In the genomic region with DNA sequence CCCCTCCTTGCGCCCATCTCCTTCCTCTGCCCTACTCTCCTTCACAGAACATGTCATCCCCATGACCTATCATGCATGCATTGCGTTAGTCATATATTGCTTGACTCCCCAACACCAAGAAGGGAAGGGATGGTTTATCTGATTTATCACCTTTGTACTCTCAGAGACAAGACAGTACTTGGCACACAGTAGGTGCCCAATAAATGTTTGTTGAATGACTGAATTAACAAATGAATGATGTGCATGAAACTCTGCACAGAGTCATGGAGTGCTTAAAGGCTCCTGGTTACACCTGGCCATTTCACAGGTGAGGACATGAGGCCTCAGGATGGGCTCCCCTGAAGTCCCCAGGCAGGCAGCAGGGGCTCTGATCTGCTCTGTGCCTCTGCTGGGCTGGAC, we compare ENCODE assay signal across 13 cellular contexts. TPM values are rescaled to one million over a fixed set of nuclear protein-coding genes. Genes with fewer than 3 reads are reported as not detected.
A peak's percentile ranks its signal among the peaks of the same experiment; 100 is the strongest.
DNase-seq lines count a peak whose midpoint lies in the region; ATAC-seq and TF ChIP-seq lines count a peak whose summit lies in the region.
"Had no signal": no experiment of that assay in that cellular context is flagged by ENCODE, and none has a peak within 500 bp of the region (broad histone marks: within the 10 kb centered on the region; RNA-seq: fewer than 3 reads in every experiment).

No MANE protein-coding gene starts in this region.

- WGBS in spleen, 5 donors: 74 to 86% (median 79%) methylated on average over 2 of the region's 2 CpGs

- peaks cover 2% of the 10 kb centered on the region for H3K36me3 Mint-ChIP-seq in T-cell
- peaks cover 40% of the 10 kb centered on the region for H3K36me3 Mint-ChIP-seq in dendritic cell treated with granulocyte-macrophage colony-stimulating factor and Interleukin-4, amounts not matched to agents 40 ng/mL and 50 ng/mL, for 4 days (ENCODE audit: low read depth)

- DNase-seq in GM12864 (ENCODE audit: low read depth) (no peak), T-cell (no peak), spleen (no peak), hypothalamus (lab: John Stamatoyannopoulos, UW) (no peak), SW480 (ENCODE audit: low spot score) (no peak), breast epithelium (ENCODE audit: low spot score in 2 of 2) (no peak)
- DNase-seq in stimulated activated CD4-positive, alpha-beta T cell treated with anti-CD3 and anti-CD28 coated beads, Interleukin-2, amount 100 ng/mL, for 48 hours: no peak
- DNase-seq: Caco-2, cortex of kidney, NCI-H2107 had no signal

- H3K9me3 ChIP-seq in spleen: no peaks in the 10 kb centered on the region
- no peaks in the 10 kb centered on the region for H3K9me3 ChIP-seq in breast epithelium
- H3K9me3 ChIP-seq: Caco-2, thoracic aorta had no signal

- intact Hi-C loops in dendritic cell treated with granulocyte-macrophage colony-stimulating factor and Interleukin-4, amounts not matched to agents 40 ng/mL and 50 ng/mL, for 4 days (cut with micrococcal nuclease): no loop called here
- intact Hi-C loops in spleen (cut with DNase I; ENCODE audit: low total_unique reads) (no loop called here), breast epithelium (cut with DNase I; ENCODE audit: low total_unique reads) (no loop called here)

- peaks cover 73 to 83% (median 77%) of the 10 kb centered on the region in 3 donors for H3K4me1 Mint-ChIP-seq in T-cell
- peaks cover 95% of the 10 kb centered on the region for H3K4me1 Mint-ChIP-seq in dendritic cell treated with granulocyte-macrophage colony-stimulating factor and Interleukin-4, amounts not matched to agents 40 ng/mL and 50 ng/mL, for 4 days (ENCODE audit: low read depth)

- POLR2A ChIA-PET in T-cell (lab: Charles Lee): interaction anchor here in 1 of 2 donors (0.6 kb wide), 1 partner anchor 435 kb away, joined by 4 read pairs; no protein-coding TSS in a partner anchor

- H3K27ac ChIP-seq in spleen (peak overlapping the region; percentile 83 to 99 (median 97)), breast epithelium (peak overlapping the region in 1 of 2 donors; percentile 83)

- H3K4me3 Mint-ChIP-seq in T-cell: peak overlapping the region; percentile 80 to 89 (median 82)
- peak overlapping the region; percentile 73 for H3K4me3 Mint-ChIP-seq in dendritic cell treated with granulocyte-macrophage colony-stimulating factor and Interleukin-4, amounts not matched to agents 40 ng/mL and 50 ng/mL, for 4 days

- H3K27me3 ChIP-seq in spleen (replicated peaks in 1 of 7): no peaks in the 10 kb centered on the region
- no peaks in the 10 kb centered on the region for H3K27me3 ChIP-seq in breast epithelium

- TF ChIP-seq CTCF in GM12864 (IDR thresholded peaks at IDR 0.05; ENCODE audit: low read depth, low read length, missing control alignments) (no peak), spleen (IDR thresholded peaks at IDR 0.05 in 8 of 11, conservative IDR thresholded peaks at IDR 0.05 in 3 of 11) (no peak), breast epithelium (IDR thresholded peaks at IDR 0.05) (no peak)

- H3K36me3 ChIP-seq in spleen (peaks cover 0 to 7% (median 0%) of the 10 kb centered on the region in 6 donors), breast epithelium (no peaks in the 10 kb centered on the region)
- H3K36me3 ChIP-seq: thoracic aorta had no signal

- H3K4me1 ChIP-seq in spleen (peaks cover 82 to 100% (median 100%) of the 10 kb centered on the region in 6 donors), breast epithelium (peaks cover 0 to 6% of the 10 kb centered on the region in 2 donors)
- H3K4me1 ChIP-seq: Caco-2 had no signal

- TF ChIP-seq POLR2A in spleen (IDR thresholded peaks at IDR 0.05) (no peak), breast epithelium (IDR thresholded peaks at IDR 0.05) (no peak)

- CTCF ChIA-PET in T-cell (lab: Charles Lee): no interaction called here

- H3K4me3 ChIP-seq in GM12864 (ENCODE audit: low read depth, low read length): peak overlapping the region; percentile 54
- H3K4me3 ChIP-seq in spleen: peak overlapping the region in 6 of 8 donors; percentile 8 to 69 (median 38)
- peak overlapping the region in 1 of 3 donors; percentile 36 for H3K4me3 ChIP-seq in breast epithelium

- peak overlapping the region; percentile 99 for H3K27ac Mint-ChIP-seq in T-cell
- H3K27ac Mint-ChIP-seq in dendritic cell treated with granulocyte-macrophage colony-stimulating factor and Interleukin-4, amounts not matched to agents 40 ng/mL and 50 ng/mL, for 4 days: peak overlapping the region; percentile 96

- no peaks in the 10 kb centered on the region for H3K9me3 Mint-ChIP-seq in T-cell
- H3K9me3 Mint-ChIP-seq in dendritic cell treated with granulocyte-macrophage colony-stimulating factor and Interleukin-4, amounts not matched to agents 40 ng/mL and 50 ng/mL, for 4 days: no peaks in the 10 kb centered on the region

- ATAC-seq in T-cell (replicated peaks in 1 of 4): no peak
- ATAC-seq: right cardiac atrium had no signal

- H3K27me3 Mint-ChIP-seq in T-cell: no peaks in the 10 kb centered on the region
- no peaks in the 10 kb centered on the region for H3K27me3 Mint-ChIP-seq in dendritic cell treated with granulocyte-macrophage colony-stimulating factor and Interleukin-4, amounts not matched to agents 40 ng/mL and 50 ng/mL, for 4 days

RNA-seq across cellular contexts. Expression of a gene that starts 59.6 kb away (rescaled TPM):
- total RNA-seq in T-cell (100 to 1,000 TPM in 1 of 5 donors, 10 to 100 TPM in 4; 73.7 to 113 (median 86.9) TPM), spleen (100 to 1,000 TPM; 107 to 170 (median 123) TPM), breast epithelium (10 to 100 TPM; 26.9 to 45.4 (median 26.9) TPM)
- 10 to 100 TPM; 23.0 to 39.1 (median 38.7) TPM for polyA plus RNA-seq in spleen
